In the genomic region with DNA sequence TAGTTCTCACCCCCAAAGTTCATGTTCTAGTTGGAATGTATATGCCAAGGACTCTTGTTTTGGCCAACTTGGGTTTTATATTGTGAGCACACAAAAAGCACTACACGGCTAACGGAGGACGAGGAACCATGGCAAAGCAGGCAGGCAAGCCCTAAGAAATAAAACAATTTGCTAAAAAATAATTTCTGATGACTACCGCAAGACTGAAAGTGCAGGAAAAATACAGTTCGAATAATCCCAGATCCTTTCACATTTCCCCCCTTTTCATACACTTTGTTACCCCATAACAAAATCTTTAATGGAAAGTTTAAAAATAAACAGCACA, we compare ENCODE assay signal across 24 cellular contexts. TPM values are rescaled to one million over a fixed set of nuclear protein-coding genes. Genes with fewer than 3 reads are reported as not detected.
A peak's percentile ranks its signal among the peaks of the same experiment; 100 is the strongest.
DNase-seq lines count a peak whose midpoint lies in the region; ATAC-seq and TF ChIP-seq lines count a peak whose summit lies in the region.
"Had no signal": no experiment of that assay in that cellular context is flagged by ENCODE, and none has a peak within 500 bp of the region (broad histone marks: within the 10 kb centered on the region; RNA-seq: fewer than 3 reads in every experiment).

No MANE protein-coding gene starts in this region.

- H3K36me3 ChIP-seq in SJSA1 (peaks cover 42% of the 10 kb centered on the region), osteoblast (ENCODE audit: insufficient read depth, low read length) (no peaks in the 10 kb centered on the region), adrenal gland (replicated peaks in 1 of 2) (no peaks in the 10 kb centered on the region)
- H3K36me3 ChIP-seq: ovary, Peyer's patch, tibial artery had no signal

- intact Hi-C loops in adrenal gland (cut with DNase I), result no loop called here

- peak overlapping the region; percentile 61; the same call in 1 of the 2 replicates for H3K4me3 ChIP-seq in SJSA1
- no peak overlapping the region for H3K4me3 ChIP-seq in osteoblast (ENCODE audit: insufficient read depth, low read length)
- H3K4me3 ChIP-seq in adrenal gland, result no peak overlapping the region
- H3K4me3 ChIP-seq: ovary, Peyer's patch, tibial artery had no signal

- H3K27me3 ChIP-seq in SJSA1 (replicated peaks) (no peaks in the 10 kb centered on the region), foreskin keratinocyte (no peaks in the 10 kb centered on the region), osteoblast (ENCODE audit: insufficient read depth, low read length) (peaks cover 98% of the 10 kb centered on the region), adrenal gland (peaks cover 94% of the 10 kb centered on the region)
- H3K27me3 ChIP-seq: ovary had no signal

- H3K9me3 ChIP-seq in SJSA1 (replicated peaks) (no peaks in the 10 kb centered on the region), osteoblast (ENCODE audit: low read depth, low read length) (no peaks in the 10 kb centered on the region), adrenal gland (replicated peaks in 1 of 3) (no peaks in the 10 kb centered on the region)
- H3K9me3 ChIP-seq: tibial artery had no signal

- DNase-seq in SJSA1 (ENCODE audit: low read depth in 1 of 2, low spot score in 2 of 2) (no peak), foreskin keratinocyte (no peak), osteoblast (ENCODE audit: insufficient read length, low spot score, missing footprints) (peak; percentile 36), NCI-H510A treated with DMSO at 0.1 percent for 48 hours (lab: John Stamatoyannopoulos, UW) (no peak), adrenal gland (no peak)
- DNase-seq: activated CD4-positive, alpha-beta T cell treated with anti-CD3 and anti-CD28 coated beads for 36 hours; activated CD8-positive, alpha-beta T cell treated with anti-CD3 and anti-CD28 coated beads, Interleukin-2, amount 10 ng/mL, durations not matched to agents 7 days and 5 days; amygdala; DMS79; left ventricle myocardium superior; naive thymus-derived CD8-positive, alpha-beta T cell; NCI-H1092; NCI-H1694 treated with DMSO at 0.1 percent for 48 hours; NCI-H446 treated with DMSO at 0.1 percent for 48 hours; NCI-H82; ovary; Peyer's patch; SHP77; tibial artery had no signal

- ATAC-seq in foreskin keratinocyte (no peak), HG02852 (IDR thresholded peaks at IDR 0.05; ENCODE audit: unreplicated experiment) (no peak), HG02610 (IDR thresholded peaks at IDR 0.05; ENCODE audit: unreplicated experiment) (no peak)
- ATAC-seq: activated CD4-positive, alpha-beta T cell treated with anti-CD3 and anti-CD28 coated beads for 36 hours; activated CD8-positive, alpha-beta T cell treated with anti-CD3 and anti-CD28 coated beads, Interleukin-2, amount 10 ng/mL, durations not matched to agents 7 days and 5 days; activated T-helper 17 cell treated with anti-CD3 and anti-CD28 coated beads, Interleukin-2, amount 50 U/mL, for 72 hours; left ventricle myocardium superior; naive thymus-derived CD8-positive, alpha-beta T cell had no signal

- no peak for TF ChIP-seq POLR2A in adrenal gland (IDR thresholded peaks at IDR 0.05)

- peaks cover 3% of the 10 kb centered on the region for H4K20me1 ChIP-seq in osteoblast (ENCODE audit: insufficient read depth, low read length)

- H3K4me2 ChIP-seq in osteoblast (ENCODE audit: insufficient read depth, low read length), result no peak overlapping the region

- no peak for TF ChIP-seq CTCF in foreskin keratinocyte (conservative IDR thresholded peaks at IDR 0.05)
- no peak for TF ChIP-seq CTCF in osteoblast (IDR thresholded peaks at IDR 0.05; ENCODE audit: extremely low read depth, low read depth, low read length)
- TF ChIP-seq CTCF in adrenal gland (IDR thresholded peaks at IDR 0.05), result no peak

- H2AFZ ChIP-seq in osteoblast (ENCODE audit: low read length), result no peak overlapping the region

- H3K27ac ChIP-seq in SJSA1, result no peak overlapping the region
- H3K27ac ChIP-seq in foreskin keratinocyte, result peak overlapping the region; percentile 83
- no peak overlapping the region for H3K27ac ChIP-seq in osteoblast (ENCODE audit: low read depth, low read length)
- H3K27ac ChIP-seq in adrenal gland, result no peak overlapping the region
- H3K27ac ChIP-seq: ovary, Peyer's patch, tibial artery had no signal

- H3K4me1 ChIP-seq in SJSA1 (replicated peaks) (peaks cover 20% of the 10 kb centered on the region), foreskin keratinocyte (no peaks in the 10 kb centered on the region), osteoblast (ENCODE audit: insufficient read depth, low read length) (peaks cover 10% of the 10 kb centered on the region), adrenal gland (replicated peaks in 1 of 2) (peaks cover 0 to 18% of the 10 kb centered on the region in 2 donors)

- no peaks in the 10 kb centered on the region for H3K79me2 ChIP-seq in osteoblast (ENCODE audit: insufficient read depth, low read length)

- 14 to 19% (median 17%) methylated on average over 5 of the region's 5 CpGs for WGBS in adrenal gland, 4 donors

RNA-seq across cellular contexts. Expression of a gene that starts 12.2 kb away (rescaled TPM):
- total RNA-seq in SJSA1 (2014; rRNA removed; shearing (Covaris generic)), result 20.6 and 21.7 TPM in 2 replicates
- total RNA-seq in foreskin keratinocyte, result 22.2 and 27.1 TPM in 2 replicates
- 15.4 and 19.3 TPM in 2 replicates for polyA plus RNA-seq in foreskin keratinocyte
- 0.36 and 0.59 TPM in 2 replicates for total RNA-seq in osteoblast
- not detected for total RNA-seq in adrenal gland
- not detected for polyA plus RNA-seq in adrenal gland
- total RNA-seq: activated CD8-positive, alpha-beta T cell treated with anti-CD3 and anti-CD28 coated beads, Interleukin-2, amount 10 ng/mL, durations not matched to agents 7 days and 5 days; naive thymus-derived CD8-positive, alpha-beta T cell had no signal
- polyA plus RNA-seq: CD14-positive monocyte; keratinocyte; naive thymus-derived CD8-positive, alpha-beta T cell; ovary had no signal

Comparison
In these comparisons a context has a peak if more than half of its experiments do, and no peak if none do; other contexts are left out.
1. RNA of a gene that starts 12.2 kb away (total RNA-seq): 22.2 to 27.1 TPM in foreskin keratinocyte and 20.6 to 21.7 TPM in SJSA1; 0.36 to 0.59 TPM in osteoblast and not detected in adrenal gland; every median in the first group is over 10 times any median in the second.